9 cellular contexts compared by ENCODE assay signal in the genomic region with DNA sequence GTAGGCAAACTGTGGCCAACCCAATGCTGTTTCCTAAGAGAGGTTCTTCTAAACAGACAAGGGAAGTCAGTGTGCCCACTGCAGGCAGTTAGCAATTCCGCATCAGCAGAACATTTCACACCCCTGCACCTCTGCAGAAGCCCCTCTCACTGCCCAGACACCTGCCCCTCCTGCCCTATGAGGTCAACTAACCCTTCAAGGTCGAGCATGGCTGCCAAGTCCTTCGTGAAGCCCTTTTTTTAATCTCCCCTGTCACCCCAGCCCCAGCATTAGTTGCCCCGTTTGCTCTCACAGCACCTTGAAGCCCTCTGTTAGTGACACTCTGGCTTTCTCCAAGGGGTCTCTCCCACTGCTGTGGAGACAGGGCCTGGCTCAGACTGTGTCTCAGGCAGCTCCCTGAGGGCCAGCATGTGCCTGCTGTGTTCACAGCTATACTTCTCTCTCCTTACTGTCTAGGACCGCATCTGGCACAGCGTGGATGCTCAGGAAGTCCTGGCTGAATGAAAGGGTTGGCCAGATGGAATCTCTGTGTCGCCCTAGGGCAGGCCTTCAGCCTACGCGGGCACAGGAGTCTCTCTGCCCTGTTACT. TPM values are rescaled to one million over a fixed set of nuclear protein-coding genes. Genes with fewer than 3 reads are reported as not detected.
DNase-seq lines count a peak whose midpoint lies in the region; ATAC-seq and TF ChIP-seq lines count a peak whose summit lies in the region.
"Had no signal": no experiment of that assay in that cellular context is flagged by ENCODE, and none has a peak within 500 bp of the region (broad histone marks: within the 10 kb centered on the region; RNA-seq: fewer than 3 reads in every experiment).

No MANE protein-coding gene starts in this region.

- peaks cover 25% of the 10 kb centered on the region for H3K79me2 ChIP-seq in OCI-LY3 (ENCODE audit: low read length)

- peaks cover 26% of the 10 kb centered on the region for H3K36me3 ChIP-seq in CD8-positive, alpha-beta T cell (ENCODE audit: insufficient read depth, low read length)
- peaks cover 48% of the 10 kb centered on the region for H3K36me3 ChIP-seq in OCI-LY3 (replicated peaks; ENCODE audit: low read depth, low read length)
- H3K36me3 ChIP-seq in colonic mucosa: no peaks in the 10 kb centered on the region
- H3K36me3 ChIP-seq in rectal smooth muscle tissue (ENCODE audit: control insufficient read depth, insufficient read depth, low read length): no peaks in the 10 kb centered on the region

- peak overlapping the region; percentile 31 for H3K4me3 Mint-ChIP-seq in CD8-positive, alpha-beta T cell

- CTCF ChIA-PET in CD8-positive, alpha-beta T cell (lab: Charles Lee): interaction anchor here (1.1 to 4.8 kb wide), 4 partner anchors 10 to 135 kb away, joined by 3 to 25 read pairs (median 6); no protein-coding TSS in a partner anchor

- peaks cover 6% of the 10 kb centered on the region for H4K20me1 ChIP-seq in OCI-LY3 (ENCODE audit: insufficient read depth, low read length)

- H3K27ac Mint-ChIP-seq in CD8-positive, alpha-beta T cell: peak overlapping the region; percentile 90

- no peak overlapping the region for H2AFZ ChIP-seq in OCI-LY3 (ENCODE audit: low read depth, low read length)

- H3K4me3 ChIP-seq in CD8-positive, alpha-beta T cell (ENCODE audit: low read depth, low read length): no peak overlapping the region
- no peak overlapping the region for H3K4me3 ChIP-seq in OCI-LY3 (ENCODE audit: low read length)
- no peak overlapping the region for H3K4me3 ChIP-seq in colonic mucosa
- H3K4me3 ChIP-seq in rectal smooth muscle tissue (ENCODE audit: low read length): peak overlapping the region; percentile 24

- H3K9ac ChIP-seq in OCI-LY3 (ENCODE audit: low read length): no peak overlapping the region
- peak overlapping the region; percentile 33 to 68 for H3K9ac ChIP-seq in colonic mucosa (ENCODE audit: low read depth in 2 of 2, low read length in 2 of 2)
- H3K9ac ChIP-seq in rectal smooth muscle tissue (ENCODE audit: low read length): no peak overlapping the region

- no peak overlapping the region for H3K4me2 ChIP-seq in OCI-LY3 (ENCODE audit: low read length)

- H3K4me1 Mint-ChIP-seq in CD8-positive, alpha-beta T cell (ENCODE audit: low read depth): peaks cover 95% of the 10 kb centered on the region

- H3K9me3 ChIP-seq in CD8-positive, alpha-beta T cell (ENCODE audit: low read length): no peaks in the 10 kb centered on the region
- H3K9me3 ChIP-seq in OCI-LY3 (ENCODE audit: insufficient read depth, low read length) (no peaks in the 10 kb centered on the region), colonic mucosa (no peaks in the 10 kb centered on the region)

- peaks cover 81% of the 10 kb centered on the region for H3K36me3 Mint-ChIP-seq in CD8-positive, alpha-beta T cell

- no peaks in the 10 kb centered on the region for H3K27me3 Mint-ChIP-seq in CD8-positive, alpha-beta T cell (ENCODE audit: low read depth)

- H3K4me1 ChIP-seq in CD8-positive, alpha-beta T cell (ENCODE audit: insufficient read depth, low read length): peaks cover 78% of the 10 kb centered on the region
- peaks cover 41% of the 10 kb centered on the region for H3K4me1 ChIP-seq in OCI-LY3 (ENCODE audit: low read length)
- peaks cover 71% of the 10 kb centered on the region for H3K4me1 ChIP-seq in colonic mucosa
- H3K4me1 ChIP-seq in rectal smooth muscle tissue (ENCODE audit: control insufficient read depth, insufficient read depth, low read length): peaks cover 24% of the 10 kb centered on the region

- no peaks in the 10 kb centered on the region for H3K9me3 Mint-ChIP-seq in CD8-positive, alpha-beta T cell

- no peak for ATAC-seq in CD8-positive, alpha-beta T cell
- ATAC-seq in GM21423 (IDR thresholded peaks at IDR 0.05; ENCODE audit: unreplicated experiment) (no peak), GM18909 (IDR thresholded peaks at IDR 0.05; ENCODE audit: poor library complexity, unreplicated experiment) (no peak)

- no peak for DNase-seq in CD8-positive, alpha-beta T cell
- DNase-seq in colonic mucosa: no peak
- DNase-seq in stimulated activated CD4-positive, alpha-beta T cell treated with anti-CD3 and anti-CD28 coated beads, Interleukin-4, amount 100 ng/mL, for 1 hour: no peak
- DNase-seq in SW 1271 (lab: John Stamatoyannopoulos, UW): no peak
- DNase-seq: effector CD4-positive, alpha-beta T cell had no signal

- intact Hi-C loops in CD8-positive, alpha-beta T cell (cut with DNase I, micrococcal nuclease): loop anchor here (10.0 kb wide), 3 partner anchors 416 to 904 kb away; a partner anchor contains a TSS
- intact Hi-C loops in colonic mucosa (cut with DNase I): no loop called here

- H3K27ac ChIP-seq in CD8-positive, alpha-beta T cell (ENCODE audit: low read depth, low read length): no peak overlapping the region
- peak overlapping the region; percentile 27; the same call in 1 of the 2 replicates for H3K27ac ChIP-seq in OCI-LY3 (ENCODE audit: low read length)
- peak overlapping the region; percentile 84 for H3K27ac ChIP-seq in colonic mucosa
- H3K27ac ChIP-seq in rectal smooth muscle tissue (ENCODE audit: low read depth, low read length): no peak overlapping the region

- TF ChIP-seq CTCF in CD8-positive, alpha-beta T cell (IDR thresholded peaks at IDR 0.05): no peak
- no peak for TF ChIP-seq CTCF in OCI-LY3 (IDR thresholded peaks at IDR 0.05; ENCODE audit: low read depth, low read length)
- no peak for TF ChIP-seq CTCF in colonic mucosa (IDR thresholded peaks at IDR 0.05)

- H3K27me3 ChIP-seq in CD8-positive, alpha-beta T cell (ENCODE audit: insufficient read depth, low read length): no peaks in the 10 kb centered on the region
- H3K27me3 ChIP-seq in OCI-LY3 (ENCODE audit: low read depth, low read length) (no peaks in the 10 kb centered on the region), colonic mucosa (no peaks in the 10 kb centered on the region), rectal smooth muscle tissue (ENCODE audit: control insufficient read depth, insufficient read depth, low read length) (no peaks in the 10 kb centered on the region)

- POLR2A ChIA-PET in CD8-positive, alpha-beta T cell (lab: Charles Lee): interaction anchor here (1.1 to 1.7 kb wide), 2 partner anchors 18 to 21 kb away, joined by 3 to 9 read pairs; no protein-coding TSS in a partner anchor

RNA-seq across cellular contexts. Expression of a gene that starts 20.0 kb away (rescaled TPM):
- total RNA-seq in CD8-positive, alpha-beta T cell: 10 to 100 TPM; 85.0 to 97.2 TPM
- 100 to 1,000 TPM in 1 of 2 donors, 10 to 100 TPM in 1; 71.6 to 150 TPM for total RNA-seq in colonic mucosa

Comparison
In these comparisons a context has a peak if more than half of its experiments do, and no peak if none do; other contexts are left out.
1. H3K27ac ChIP-seq: peak in OCI-LY3 (single experiment) and colonic mucosa (single experiment); none in CD8-positive, alpha-beta T cell (single experiment) and rectal smooth muscle tissue (single experiment).
2. H3K9ac ChIP-seq: peak in colonic mucosa (2 of 2); none in OCI-LY3 (single experiment) and rectal smooth muscle tissue (single experiment).